In genomic region chr16:7025616-7026190, GRCh38 we compare ENCODE assay signal across 1 cellular context.
TF ChIP-seq lines count a peak whose summit lies in the region.

No MANE protein-coding gene starts in this region.

TF ChIP-seq in HCT116, 20 proteins besides CTCF, POLR2A, EP300 and RAD21:
- TF ChIP-seq REST (IDR thresholded peaks at IDR 0.05; ENCODE audit: low read depth) (no peak), ATF3 (IDR thresholded peaks at IDR 0.05) (no peak), EZH2 (IDR thresholded peaks at IDR 0.05) (no peak), TCF7L2 (IDR thresholded peaks at IDR 0.05; ENCODE audit: borderline replicate concordance, extremely low read depth, insufficient read depth, insufficient read length) (no peak), SP1 (IDR thresholded peaks at IDR 0.05; ENCODE audit: low read depth) (no peak), ZFX (IDR thresholded peaks at IDR 0.05) (no peak), ELF1 (IDR thresholded peaks at IDR 0.05; ENCODE audit: borderline replicate concordance, low read depth) (no peak), CBX3 (IDR thresholded peaks at IDR 0.05; ENCODE audit: low read depth) (no peak), EGR1 (IDR thresholded peaks at IDR 0.05; ENCODE audit: low read depth) (no peak), YY1 (IDR thresholded peaks at IDR 0.05; ENCODE audit: extremely low read depth, insufficient replicate concordance, low read depth, low read length) (no peak), CEBPB (IDR thresholded peaks at IDR 0.05; ENCODE audit: low read depth) (no peak), MAX (IDR thresholded peaks at IDR 0.05) (no peak), EZH2phosphoT487 (IDR thresholded peaks at IDR 0.05; ENCODE audit: borderline replicate concordance) (no peak), POLR2AphosphoS5 (IDR thresholded peaks at IDR 0.05; ENCODE audit: low read depth, low read length) (no peak), ZBTB33 (IDR thresholded peaks at IDR 0.05; ENCODE audit: extremely low read depth, insufficient replicate concordance, low read length) (no peak), FOSL1 (IDR thresholded peaks at IDR 0.05; ENCODE audit: low read depth) (no peak), SIN3A (IDR thresholded peaks at IDR 0.05; ENCODE audit: low read depth) (no peak), SRF (IDR thresholded peaks at IDR 0.05; ENCODE audit: low read depth) (no peak)
TF ChIP-seq in HCT116: peak in this region for 0.
